ENCODE assay signal across 12 cellular contexts in the genomic region with DNA sequence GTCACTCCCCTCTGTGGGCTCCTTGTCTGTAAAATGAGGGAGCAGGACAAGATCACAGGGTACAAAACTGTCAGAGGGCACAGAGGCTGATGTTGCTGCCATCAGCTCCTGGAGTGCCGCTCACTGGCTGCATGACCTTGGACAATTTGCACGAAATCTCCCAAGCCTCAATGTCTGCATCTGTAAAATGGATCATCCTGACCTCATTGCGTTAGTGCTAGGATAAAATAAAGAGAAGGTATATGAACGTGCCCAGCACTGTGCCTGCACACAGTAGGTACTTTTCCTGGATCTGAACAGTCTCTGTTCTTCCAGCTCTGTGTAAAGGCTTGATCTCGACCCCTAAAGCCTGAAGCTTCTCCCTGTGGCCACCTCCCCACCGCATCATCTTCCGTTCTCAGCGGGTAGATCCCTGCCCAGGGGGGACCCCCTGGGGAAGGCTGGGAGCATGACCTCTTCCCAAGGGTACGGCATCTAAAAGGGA. TPM values are rescaled to one million over a fixed set of nuclear protein-coding genes. Genes with fewer than 3 reads are reported as not detected.
DNase-seq lines count a peak whose midpoint lies in the region; ATAC-seq, FAIRE-seq and TF ChIP-seq lines count a peak whose summit lies in the region.
"Had no signal": no experiment of that assay in that cellular context is flagged by ENCODE, and none has a peak within 500 bp of the region (broad histone marks: within the 10 kb centered on the region; RNA-seq: fewer than 3 reads in every experiment).

No MANE protein-coding gene starts in this region.

- peaks cover 73 to 98% of the 10 kb centered on the region in 2 donors for H3K4me1 Mint-ChIP-seq in natural killer cell

- no peaks in the 10 kb centered on the region for H3K36me3 ChIP-seq in left ventricle myocardium inferior
- H3K36me3 ChIP-seq: BE2C had no signal

- intact Hi-C loops in left ventricle myocardium inferior (cut with micrococcal nuclease) (no loop called here), Right ventricle myocardium superior (cut with DNase I) (no loop called here), natural killer cell (cut with micrococcal nuclease) (loop anchor here (2.0 to 10.0 kb wide), 3 partner anchors 23 to 255 kb away; no protein-coding TSS in a partner anchor)

- H3K4me1 ChIP-seq in left ventricle myocardium inferior: peaks cover 94% of the 10 kb centered on the region
- H3K4me1 ChIP-seq: BE2C had no signal

- no peaks in the 10 kb centered on the region for H3K9me3 Mint-ChIP-seq in natural killer cell
- H3K9me3 Mint-ChIP-seq: H9 had no signal

- TF ChIP-seq CTCF in left ventricle myocardium inferior (IDR thresholded peaks at IDR 0.05; ENCODE audit: borderline replicate concordance) (no peak), coronary artery (IDR thresholded peaks at IDR 0.05) (no peak), natural killer cell (IDR thresholded peaks at IDR 0.05) (no peak)

- FAIRE-seq in GM12891 (lab: Jason Lieb, UNC): no peak

- H3K27ac ChIP-seq in left ventricle myocardium inferior (replicated peaks) (peak overlapping the region; percentile 94), coronary artery (peak overlapping the region; percentile 11 to 80)
- H3K27ac ChIP-seq: RWPE1, VCaP had no signal

- ATAC-seq in Right ventricle myocardium superior (ENCODE audit: poor library complexity) (no peak), natural killer cell (no peak), SK-N-SH treated with all-trans-retinoic acid at 6 μM for 48 hours (no peak)

- peak overlapping the region; percentile 99 for H3K27ac Mint-ChIP-seq in natural killer cell
- H3K27ac Mint-ChIP-seq: H9 had no signal

- no peaks in the 10 kb centered on the region for H3K9me3 ChIP-seq in left ventricle myocardium inferior (replicated peaks)
- H3K9me3 ChIP-seq: BE2C had no signal

- no peaks in the 10 kb centered on the region for H3K27me3 Mint-ChIP-seq in natural killer cell (ENCODE audit: low read depth in 2 of 2)

- no peak for DNase-seq in left ventricle myocardium inferior
- no peak for DNase-seq in Right ventricle myocardium superior
- no peak for DNase-seq in coronary artery (ENCODE audit: low spot score)
- no peak for DNase-seq in natural killer cell
- DNase-seq in GF-D8 (lab: John Stamatoyannopoulos, UW): no peak
- no peak for DNase-seq in LoVo (ENCODE audit: low spot score)
- DNase-seq in GM12891 (ENCODE audit: insufficient read length, low spot score): no peak
- DNase-seq: BE2C, H9 had no signal

- H3K4me3 Mint-ChIP-seq in natural killer cell: peak overlapping the region; percentile 28
- H3K4me3 Mint-ChIP-seq: H9 had no signal

- H3K27me3 ChIP-seq in left ventricle myocardium inferior (ENCODE audit: low read depth): peaks cover 14% of the 10 kb centered on the region
- H3K27me3 ChIP-seq: BE2C had no signal

- H3K36me3 Mint-ChIP-seq in natural killer cell: no peaks in the 10 kb centered on the region

- no peak overlapping the region for H3K4me3 ChIP-seq in left ventricle myocardium inferior
- H3K4me3 ChIP-seq in coronary artery: no peak overlapping the region

- no peak for TF ChIP-seq POLR2A in GM12891 (IDR thresholded peaks at IDR 0.05; ENCODE audit: low read depth, low read length)

TF ChIP-seq in SK-N-SH treated with all-trans-retinoic acid at 6 μM for 48 hours, 23 proteins besides CTCF, POLR2A, EP300 and RAD21 (continues in another document):
- TF ChIP-seq ZNF565 (CRISPR knock-in tag; conservative IDR thresholded peaks at IDR 0.05; ENCODE audit: low read depth): no peak
- TF ChIP-seq CREB5 (CRISPR knock-in tag; IDR thresholded peaks at IDR 0.05; ENCODE audit: low read depth): no peak
- TF ChIP-seq SNAI2 (CRISPR knock-in tag; IDR thresholded peaks at IDR 0.05): no peak
- TF ChIP-seq ZFP3 (CRISPR knock-in tag; IDR thresholded peaks at IDR 0.05): no peak
- no peak for TF ChIP-seq TCF4 (CRISPR knock-in tag; IDR thresholded peaks at IDR 0.05; ENCODE audit: borderline replicate concordance)
- TF ChIP-seq, protein P1, sequence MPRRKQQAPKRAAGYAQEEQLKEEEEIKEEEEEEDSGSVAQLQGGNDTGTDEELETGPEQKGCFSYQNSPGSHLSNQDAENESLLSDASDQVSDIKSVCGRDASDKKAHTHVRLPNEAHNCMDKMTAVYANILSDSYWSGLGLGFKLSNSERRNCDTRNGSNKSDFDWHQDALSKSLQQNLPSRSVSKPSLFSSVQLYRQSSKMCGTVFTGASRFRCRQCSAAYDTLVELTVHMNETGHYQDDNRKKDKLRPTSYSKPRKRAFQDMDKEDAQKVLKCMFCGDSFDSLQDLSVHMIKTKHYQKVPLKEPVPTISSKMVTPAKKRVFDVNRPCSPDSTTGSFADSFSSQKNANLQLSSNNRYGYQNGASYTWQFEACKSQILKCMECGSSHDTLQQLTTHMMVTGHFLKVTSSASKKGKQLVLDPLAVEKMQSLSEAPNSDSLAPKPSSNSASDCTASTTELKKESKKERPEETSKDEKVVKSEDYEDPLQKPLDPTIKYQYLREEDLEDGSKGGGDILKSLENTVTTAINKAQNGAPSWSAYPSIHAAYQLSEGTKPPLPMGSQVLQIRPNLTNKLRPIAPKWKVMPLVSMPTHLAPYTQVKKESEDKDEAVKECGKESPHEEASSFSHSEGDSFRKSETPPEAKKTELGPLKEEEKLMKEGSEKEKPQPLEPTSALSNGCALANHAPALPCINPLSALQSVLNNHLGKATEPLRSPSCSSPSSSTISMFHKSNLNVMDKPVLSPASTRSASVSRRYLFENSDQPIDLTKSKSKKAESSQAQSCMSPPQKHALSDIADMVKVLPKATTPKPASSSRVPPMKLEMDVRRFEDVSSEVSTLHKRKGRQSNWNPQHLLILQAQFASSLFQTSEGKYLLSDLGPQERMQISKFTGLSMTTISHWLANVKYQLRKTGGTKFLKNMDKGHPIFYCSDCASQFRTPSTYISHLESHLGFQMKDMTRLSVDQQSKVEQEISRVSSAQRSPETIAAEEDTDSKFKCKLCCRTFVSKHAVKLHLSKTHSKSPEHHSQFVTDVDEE (CRISPR knock-in tag; IDR thresholded peaks at IDR 0.05): no peak

TF ChIP-seq in GM12891, 5 proteins besides CTCF, POLR2A, EP300 and RAD21:
- TF ChIP-seq PAX5 (IDR thresholded peaks at IDR 0.05; ENCODE audit: insufficient read depth, low read length, severe bottlenecking): no peak
- TF ChIP-seq POLR2AphosphoS5 (IDR thresholded peaks at IDR 0.05; ENCODE audit: low read depth, low read length): no peak
- TF ChIP-seq POU2F2 (IDR thresholded peaks at IDR 0.05; ENCODE audit: low read depth, low read length): no peak
- TF ChIP-seq TAF1 (IDR thresholded peaks at IDR 0.05; ENCODE audit: low read depth, low read length): no peak
- no peak for TF ChIP-seq SPI1 (IDR thresholded peaks at IDR 0.05; ENCODE audit: low read depth, low read length)

RNA-seq across cellular contexts. Expression of gene TNFRSF1B, which starts 12.9 kb away (rescaled TPM):
- 16.2 TPM for total RNA-seq in left ventricle myocardium inferior
- total RNA-seq in Right ventricle myocardium superior: 13.7 TPM
- 100 to 1,000 TPM; 152 to 173 (median 172) TPM for total RNA-seq in natural killer cell
- polyA plus RNA-seq in GM12891 (2012; ENCODE audit: low read depth, missing spikeins): 27.3 TPM

RNA-seq across cellular contexts. Expression of gene VPS13D, which starts 50.1 kb away (rescaled TPM):
- total RNA-seq in left ventricle myocardium inferior (71.6 TPM), Right ventricle myocardium superior (63.3 TPM), natural killer cell (10 to 100 TPM; 66.3 to 94.0 (median 81.7) TPM)
- 5.5 TPM for polyA plus RNA-seq in GM12891 (2012; ENCODE audit: low read depth, missing spikeins)
